29 cellular contexts compared by ENCODE assay signal in genomic region chr12:82187595-82187994, GRCh38.
"Had no signal": no experiment of that assay in that cellular context is flagged by ENCODE, and none has a peak within 500 bp of the region (broad histone marks: within the 10 kb centered on the region; RNA-seq: fewer than 3 reads in every experiment).

No MANE protein-coding gene starts in this region.

- H3K4me3 ChIP-seq: MG63 had no signal

- H3K9me3 ChIP-seq: MG63 had no signal

- H3K27ac ChIP-seq: KMS-11 had no signal

- H3K4me2 ChIP-seq: KMS-11 had no signal

- H3K27me3 ChIP-seq: MG63 had no signal

- H3K36me3 ChIP-seq: MG63 had no signal

- DNase-seq: Karpas-422, Kasumi-1, MG63, MM.1S, MV-4-11, NCI-H1048, NCI-H1092, NCI-H1092 treated with DMSO at 0.1 percent for 48 hours, NCI-H1105, NCI-H1105 treated with DMSO at 0.1 percent for 48 hours, NCI-H1417, NCI-H1417 treated with DMSO at 0.1 percent for 48 hours, NCI-H1436, NCI-H1436 treated with DMSO at 0.1 percent for 48 hours, NCI-H146, NCI-H187, NCI-H187 treated with DMSO at 0.1 percent for 48 hours, NCI-H1930, NCI-H2029, NCI-H2029 treated with DMSO at 0.1 percent for 48 hours, NCI-H2081, NCI-H2081 treated with DMSO at 0.1 percent for 48 hours, NCI-H2107, NCI-H2227 treated with DMSO at 0.1 percent for 48 hours, NCI-H345, NCI-H446, NCI-H446 treated with DMSO at 0.1 percent for 48 hours, NCI-H510A had no signal

- H3K9ac ChIP-seq: KMS-11 had no signal
